In the genomic region with DNA sequence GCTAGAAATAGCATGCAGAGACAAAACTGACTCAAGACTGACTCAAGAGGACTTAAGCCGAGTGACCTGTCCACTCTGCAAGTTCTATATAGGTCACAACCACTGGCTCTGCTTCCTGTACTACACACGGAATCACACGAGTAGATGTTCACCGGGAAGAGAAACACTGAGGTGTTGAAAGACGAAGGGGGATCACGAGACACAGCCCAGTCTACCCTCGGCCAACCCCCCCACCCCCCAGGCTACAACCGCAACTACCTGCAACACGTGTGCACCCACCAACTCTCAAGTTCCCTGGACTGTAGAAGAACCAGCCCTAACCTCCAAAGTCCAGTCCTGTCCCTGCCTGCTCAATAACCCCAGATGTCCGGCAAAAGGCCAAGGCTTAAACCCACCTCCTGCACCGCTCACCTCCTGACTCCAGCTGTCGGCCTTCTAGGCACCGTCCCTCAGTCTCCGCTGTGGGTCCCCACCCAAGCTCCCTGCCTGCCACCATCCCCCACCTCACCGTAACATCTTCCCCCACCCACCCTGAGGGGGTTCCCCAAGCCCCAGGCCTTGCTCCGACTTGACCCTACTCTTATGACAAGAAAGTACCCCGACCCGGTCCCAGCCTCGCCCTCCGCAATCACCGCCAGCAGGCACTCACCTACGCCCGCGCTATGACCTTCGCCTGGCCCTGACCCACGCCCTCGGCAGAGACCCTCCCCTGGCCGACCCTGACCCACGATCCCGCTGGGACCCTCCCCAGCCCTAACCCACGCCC, we compare ENCODE assay signal across 8 cellular contexts. TPM values are rescaled to one million over a fixed set of nuclear protein-coding genes. Genes with fewer than 3 reads are reported as not detected.
DNase-seq lines count a peak whose midpoint lies in the region; ATAC-seq, FAIRE-seq and TF ChIP-seq lines count a peak whose summit lies in the region.

No MANE protein-coding gene starts in this region.

- H3K36me3 Mint-ChIP-seq in activated CD4-positive, alpha-beta memory T cell treated with anti-CD3 and anti-CD28 coated beads, Interleukin-2, amount 10 ng/mL, durations not matched to agents 7 days and 5 days (ENCODE audit: low read depth), result peaks cover 19% of the 10 kb centered on the region
- no peaks in the 10 kb centered on the region for H3K36me3 Mint-ChIP-seq in osteocyte (ENCODE audit: unreplicated experiment)

- CTCF ChIA-PET in activated CD4-positive, alpha-beta memory T cell treated with anti-CD3 and anti-CD28 coated beads, Interleukin-2, amount 10 ng/mL, durations not matched to agents 7 days and 5 days (lab: Charles Lee), result interaction anchor here (1.2 to 1.4 kb wide), 2 partner anchors 10 to 56 kb away, joined by 3 to 6 read pairs; a partner anchor contains a TSS

- peak; percentile 38 for FAIRE-seq in GM12891 (lab: Jason Lieb, UNC)

- POLR2A ChIA-PET in activated CD4-positive, alpha-beta memory T cell treated with anti-CD3 and anti-CD28 coated beads, Interleukin-2, amount 10 ng/mL, durations not matched to agents 7 days and 5 days (lab: Charles Lee), result interaction anchor here (0.6 to 4.9 kb wide), 29 partner anchors 8 to 1310 kb away, joined by 3 to 29 read pairs (median 4); a partner anchor contains a TSS

- TF ChIP-seq CTCF in fibroblast of villous mesenchyme (IDR thresholded peaks at IDR 0.05; ENCODE audit: insufficient read depth, low read depth, low read length) (no peak), osteocyte (IDR thresholded peaks at IDR 0.05) (no peak)

- peak overlapping the region; percentile 78 for H3K4me3 ChIP-seq in fibroblast of villous mesenchyme (ENCODE audit: low read depth, low read length)

- H3K4me1 Mint-ChIP-seq in activated CD4-positive, alpha-beta memory T cell treated with anti-CD3 and anti-CD28 coated beads, Interleukin-2, amount 10 ng/mL, durations not matched to agents 7 days and 5 days, result peaks cover 47% of the 10 kb centered on the region
- H3K4me1 Mint-ChIP-seq in osteocyte (ENCODE audit: unreplicated experiment), result peaks cover 28% of the 10 kb centered on the region

- no peaks in the 10 kb centered on the region for H3K27me3 Mint-ChIP-seq in activated CD4-positive, alpha-beta memory T cell treated with anti-CD3 and anti-CD28 coated beads, Interleukin-2, amount 10 ng/mL, durations not matched to agents 7 days and 5 days
- no peaks in the 10 kb centered on the region for H3K27me3 Mint-ChIP-seq in osteocyte (ENCODE audit: unreplicated experiment)

- peak overlapping the region; percentile 92 for H3K4me3 Mint-ChIP-seq in activated CD4-positive, alpha-beta memory T cell treated with anti-CD3 and anti-CD28 coated beads, Interleukin-2, amount 10 ng/mL, durations not matched to agents 7 days and 5 days
- H3K4me3 Mint-ChIP-seq in osteocyte (ENCODE audit: unreplicated experiment), result peak overlapping the region; percentile 92

- no peaks in the 10 kb centered on the region for H3K9me3 Mint-ChIP-seq in activated CD4-positive, alpha-beta memory T cell treated with anti-CD3 and anti-CD28 coated beads, Interleukin-2, amount 10 ng/mL, durations not matched to agents 7 days and 5 days
- H3K9me3 Mint-ChIP-seq in osteocyte (ENCODE audit: unreplicated experiment), result no peaks in the 10 kb centered on the region

- TF ChIP-seq POLR2A in GM12891 (IDR thresholded peaks at IDR 0.05; ENCODE audit: low read depth, low read length), result no peak

- DNase-seq in GM12891 (ENCODE audit: insufficient read length, low spot score) (no peak), fibroblast of villous mesenchyme (ENCODE audit: low read depth) (peak; percentile 78), osteocyte (ENCODE audit: extremely low spot score, unreplicated experiment) (no peak), Ammon's horn (ENCODE audit: low spot score) (no peak), NCI-H2227 treated with DMSO at 0.1 percent for 48 hours (lab: John Stamatoyannopoulos, UW) (no peak), germinal center (ENCODE audit: low spot score) (no peak)
- peak; percentile 26 for DNase-seq in activated CD4-positive, alpha-beta memory T cell treated with anti-CD3 and anti-CD28 coated beads, Interleukin-2, amount 10 ng/mL, durations not matched to agents 7 days and 5 days

- H3K27ac Mint-ChIP-seq in activated CD4-positive, alpha-beta memory T cell treated with anti-CD3 and anti-CD28 coated beads, Interleukin-2, amount 10 ng/mL, durations not matched to agents 7 days and 5 days, result peak overlapping the region; percentile 94
- peak overlapping the region; percentile 84 for H3K27ac Mint-ChIP-seq in osteocyte (ENCODE audit: unreplicated experiment)

- peak; percentile 1 for ATAC-seq in HG03135 (IDR thresholded peaks at IDR 0.05; ENCODE audit: unreplicated experiment)

TF ChIP-seq in GM12891, 5 proteins besides CTCF, POLR2A, EP300 and RAD21:
- no peak for TF ChIP-seq SPI1 (IDR thresholded peaks at IDR 0.05; ENCODE audit: low read depth, low read length)
- TF ChIP-seq PAX5 (IDR thresholded peaks at IDR 0.05; ENCODE audit: insufficient read depth, low read length, severe bottlenecking), result no peak
- no peak for TF ChIP-seq POU2F2 (IDR thresholded peaks at IDR 0.05; ENCODE audit: low read depth, low read length)
- no peak for TF ChIP-seq TAF1 (IDR thresholded peaks at IDR 0.05; ENCODE audit: low read depth, low read length)
- no peak for TF ChIP-seq POLR2AphosphoS5 (IDR thresholded peaks at IDR 0.05; ENCODE audit: low read depth, low read length)
TF ChIP-seq in GM12891: peak in this region for 0.

RNA-seq across cellular contexts. Expression of a gene that starts 0.7 kb away (rescaled TPM):
- polyA plus RNA-seq in GM12891 (2012; ENCODE audit: low read depth, missing spikeins), result 49.8 TPM
- total RNA-seq in activated CD4-positive, alpha-beta memory T cell treated with anti-CD3 and anti-CD28 coated beads, Interleukin-2, amount 10 ng/mL, durations not matched to agents 7 days and 5 days, result 100 to 1,000 TPM; 139 to 156 TPM
- total RNA-seq in fibroblast of villous mesenchyme, result 44.0 and 68.0 TPM in 2 replicates
- total RNA-seq in osteocyte, result 76.7 and 93.8 TPM in 2 replicates

RNA-seq across cellular contexts. Expression of a gene that starts 0.9 kb away (rescaled TPM):
- 20.5 TPM for polyA plus RNA-seq in GM12891 (2012; ENCODE audit: low read depth, missing spikeins)
- total RNA-seq in activated CD4-positive, alpha-beta memory T cell treated with anti-CD3 and anti-CD28 coated beads, Interleukin-2, amount 10 ng/mL, durations not matched to agents 7 days and 5 days, result 10 to 100 TPM; 24.1 to 28.8 TPM
- 8.2 and 10.3 TPM in 2 replicates for total RNA-seq in fibroblast of villous mesenchyme
- 37.2 and 39.7 TPM in 2 replicates for total RNA-seq in osteocyte

RNA-seq across cellular contexts. Expression of a gene that starts 42.0 kb away (rescaled TPM):
- 1.9 TPM for polyA plus RNA-seq in GM12891 (2012; ENCODE audit: low read depth, missing spikeins)
- 10 to 100 TPM; 13.8 to 14.7 TPM for total RNA-seq in activated CD4-positive, alpha-beta memory T cell treated with anti-CD3 and anti-CD28 coated beads, Interleukin-2, amount 10 ng/mL, durations not matched to agents 7 days and 5 days
- 11.2 and 13.2 TPM in 2 replicates for total RNA-seq in fibroblast of villous mesenchyme
- total RNA-seq in osteocyte, result 17.9 and 18.5 TPM in 2 replicates

RNA-seq across cellular contexts. Expression of a gene that starts 55.5 kb away (rescaled TPM):
- polyA plus RNA-seq in GM12891 (2012; ENCODE audit: low read depth, missing spikeins), result 2.3 TPM
- 10 to 100 TPM; 18.8 to 19.0 TPM for total RNA-seq in activated CD4-positive, alpha-beta memory T cell treated with anti-CD3 and anti-CD28 coated beads, Interleukin-2, amount 10 ng/mL, durations not matched to agents 7 days and 5 days
- total RNA-seq in fibroblast of villous mesenchyme, result 10.4 and 19.3 TPM in 2 replicates
- 58.0 and 67.8 TPM in 2 replicates for total RNA-seq in osteocyte

Comparison
In these comparisons a context has a peak if more than half of its experiments do, and no peak if none do; other contexts are left out.
1. DNase-seq: peak in activated CD4-positive, alpha-beta memory T cell treated with anti-CD3 and anti-CD28 coated beads, Interleukin-2, amount 10 ng/mL, durations not matched to agents 7 days and 5 days (single experiment) and fibroblast of villous mesenchyme (single experiment); none in GM12891 (single experiment), osteocyte (single experiment), Ammon's horn (single experiment), NCI-H2227 treated with DMSO at 0.1 percent for 48 hours (single experiment) and germinal center (single experiment).